In the genomic region with DNA sequence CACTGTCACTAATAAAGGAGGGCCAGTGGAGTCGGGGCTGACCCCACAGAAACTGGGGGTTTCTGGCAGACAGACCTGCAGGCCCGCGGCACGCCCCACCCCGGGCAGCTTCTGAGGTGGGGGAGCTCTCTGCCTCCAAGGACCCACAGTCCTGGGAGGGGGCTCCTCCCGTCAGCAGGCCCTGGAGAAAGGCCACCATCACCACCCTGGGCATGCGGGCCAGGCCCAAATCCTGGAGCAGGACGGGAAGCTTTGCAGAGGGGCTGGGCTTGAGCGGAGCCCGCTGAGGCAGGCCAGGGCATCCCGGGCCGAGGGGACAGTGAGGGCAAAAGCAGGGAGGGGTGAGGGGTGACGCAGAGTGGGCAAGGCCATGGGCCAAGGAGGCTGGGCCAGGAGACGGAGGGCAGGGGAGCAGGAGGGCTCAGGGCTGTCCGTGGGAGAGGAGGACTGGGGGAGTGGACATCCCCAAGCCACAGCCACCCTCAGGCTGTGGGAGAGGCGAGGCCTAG, we compare ENCODE assay signal across 17 cellular contexts. TPM values are rescaled to one million over a fixed set of nuclear protein-coding genes. Genes with fewer than 3 reads are reported as not detected.
DNase-seq lines count a peak whose midpoint lies in the region; ATAC-seq and TF ChIP-seq lines count a peak whose summit lies in the region.
"Had no signal": no experiment of that assay in that cellular context is flagged by ENCODE, and none has a peak within 500 bp of the region (broad histone marks: within the 10 kb centered on the region; RNA-seq: fewer than 3 reads in every experiment).

No MANE protein-coding gene starts in this region.

- peaks cover 31% of the 10 kb centered on the region for H3K4me1 Mint-ChIP-seq in activated CD8-positive, alpha-beta memory T cell treated with anti-CD3 and anti-CD28 coated beads, Interleukin-2, amount 10 ng/mL, durations not matched to agents 7 days and 5 days
- H3K4me1 Mint-ChIP-seq in osteocyte (ENCODE audit: unreplicated experiment): peaks cover 5% of the 10 kb centered on the region

- H3K9me3 Mint-ChIP-seq in activated CD8-positive, alpha-beta memory T cell treated with anti-CD3 and anti-CD28 coated beads, Interleukin-2, amount 10 ng/mL, durations not matched to agents 7 days and 5 days (ENCODE audit: low read depth): no peaks in the 10 kb centered on the region
- no peaks in the 10 kb centered on the region for H3K9me3 Mint-ChIP-seq in osteocyte (ENCODE audit: unreplicated experiment)
- H3K9me3 Mint-ChIP-seq: T-helper 1 cell treated with Interleukin-12 subunit alpha and Interleukin-12 subunit beta and Interleukin-4 antibody, amounts not matched to agents 30 μg/mL and 1 μg/mL, for 36 hours had no signal

- DNase-seq in activated CD8-positive, alpha-beta memory T cell treated with anti-CD3 and anti-CD28 coated beads, Interleukin-2, amount 10 ng/mL, durations not matched to agents 7 days and 5 days: no peak
- DNase-seq in activated CD8-positive, alpha-beta memory T cell treated with anti-CD3 and anti-CD28 coated beads, Interleukin-2, amount 50 U/mL, for 48 hours: no peak
- no peak for DNase-seq in HL-60 (ENCODE audit: low read depth in 1 of 2, low spot score in 1 of 2)
- DNase-seq in ecto neural progenitor cell (ENCODE audit: low spot score): peak; percentile 49
- DNase-seq in osteocyte (ENCODE audit: extremely low spot score, unreplicated experiment): peak; percentile 84
- DNase-seq in GM13976 (ENCODE audit: low spot score): no peak
- DNase-seq in NCI-H774 (lab: John Stamatoyannopoulos, UW): no peak
- DNase-seq: activated CD8-positive, alpha-beta memory T cell treated with anti-CD3 and anti-CD28 coated beads, Interleukin-2, amount 50 U/mL, for 4 hours; brain microvascular endothelial cell; DMS79 treated with DMSO at 0.1 percent for 48 hours; esophagus squamous epithelium; HCEC 1CT; NCI-H1436 treated with DMSO at 0.1 percent for 48 hours had no signal

- TF ChIP-seq CTCF in HL-60 (IDR thresholded peaks at IDR 0.05; ENCODE audit: insufficient read depth, low read length): no peak
- TF ChIP-seq CTCF in osteocyte (IDR thresholded peaks at IDR 0.05): no peak
- no peak for TF ChIP-seq CTCF in GM13976 (IDR thresholded peaks at IDR 0.05; ENCODE audit: borderline replicate concordance, control extremely low read depth, extremely low read depth, insufficient read depth, missing control alignments)

- ATAC-seq in activated CD8-positive, alpha-beta memory T cell treated with anti-CD3 and anti-CD28 coated beads, Interleukin-2, amount 10 ng/mL, durations not matched to agents 7 days and 5 days: no peak
- no peak for ATAC-seq in GM21723 (IDR thresholded peaks at IDR 0.05; ENCODE audit: unreplicated experiment)

- H3K27me3 Mint-ChIP-seq in activated CD8-positive, alpha-beta memory T cell treated with anti-CD3 and anti-CD28 coated beads, Interleukin-2, amount 10 ng/mL, durations not matched to agents 7 days and 5 days: peaks cover 5% of the 10 kb centered on the region
- peaks cover 9% of the 10 kb centered on the region for H3K27me3 Mint-ChIP-seq in osteocyte (ENCODE audit: unreplicated experiment)

- no peak overlapping the region for H3K4me3 Mint-ChIP-seq in activated CD8-positive, alpha-beta memory T cell treated with anti-CD3 and anti-CD28 coated beads, Interleukin-2, amount 10 ng/mL, durations not matched to agents 7 days and 5 days
- no peak overlapping the region for H3K4me3 Mint-ChIP-seq in osteocyte (ENCODE audit: unreplicated experiment)
- H3K4me3 Mint-ChIP-seq: T-helper 1 cell treated with Interleukin-12 subunit alpha and Interleukin-12 subunit beta and Interleukin-4 antibody, amounts not matched to agents 30 μg/mL and 1 μg/mL, for 36 hours had no signal

- CTCF ChIA-PET in activated CD8-positive, alpha-beta memory T cell treated with anti-CD3 and anti-CD28 coated beads, Interleukin-2, amount 10 ng/mL, durations not matched to agents 7 days and 5 days (lab: Charles Lee): interaction anchor here (1.2 to 8.3 kb wide), 7 partner anchors 9 to 31 kb away, joined by 3 to 103 read pairs (median 4); partner anchors contain the start of gene GPR132

- no peak overlapping the region for H3K4me3 ChIP-seq in HL-60 (replicated peaks; ENCODE audit: insufficient read depth, low read length)
- H3K4me3 ChIP-seq: A549, vagina had no signal

- peak overlapping the region; percentile 70 for H3K27ac ChIP-seq in HL-60 (replicated peaks)
- H3K27ac ChIP-seq: brain microvascular endothelial cell, vagina had no signal

- in situ Hi-C loops in GM13976 (cut with MboI; ENCODE audit: low sequenced_read_pairs, unreplicated experiment): no loop called here

- H3K36me3 Mint-ChIP-seq in activated CD8-positive, alpha-beta memory T cell treated with anti-CD3 and anti-CD28 coated beads, Interleukin-2, amount 10 ng/mL, durations not matched to agents 7 days and 5 days: no peaks in the 10 kb centered on the region
- H3K36me3 Mint-ChIP-seq in osteocyte (ENCODE audit: unreplicated experiment): no peaks in the 10 kb centered on the region

- peak overlapping the region; percentile 73 for H3K27ac Mint-ChIP-seq in activated CD8-positive, alpha-beta memory T cell treated with anti-CD3 and anti-CD28 coated beads, Interleukin-2, amount 10 ng/mL, durations not matched to agents 7 days and 5 days
- H3K27ac Mint-ChIP-seq in osteocyte (ENCODE audit: unreplicated experiment): no peak overlapping the region

- H3K27me3 ChIP-seq in HL-60 (ENCODE audit: insufficient read depth, poor library complexity, severe bottlenecking): no peaks in the 10 kb centered on the region
- H3K27me3 ChIP-seq: brain microvascular endothelial cell, vagina had no signal

RNA-seq across cellular contexts. Expression of gene GPR132, which starts 11.1 kb away (rescaled TPM):
- 10 to 100 TPM; 47.4 to 49.4 TPM for total RNA-seq in activated CD8-positive, alpha-beta memory T cell treated with anti-CD3 and anti-CD28 coated beads, Interleukin-2, amount 10 ng/mL, durations not matched to agents 7 days and 5 days
- 0.16 and 0.24 TPM in 2 replicates for total RNA-seq in osteocyte

RNA-seq across cellular contexts. Expression of gene CDCA4, which starts 55.5 kb away (rescaled TPM):
- 10 to 100 TPM; 70.8 to 77.8 TPM for total RNA-seq in activated CD8-positive, alpha-beta memory T cell treated with anti-CD3 and anti-CD28 coated beads, Interleukin-2, amount 10 ng/mL, durations not matched to agents 7 days and 5 days
- 14.6 and 17.4 TPM in 2 replicates for total RNA-seq in osteocyte

Comparison
In these comparisons a context has a peak if more than half of its experiments do, and no peak if none do; other contexts are left out.
1. DNase-seq: peak in ecto neural progenitor cell (single experiment) and osteocyte (single experiment); none in activated CD8-positive, alpha-beta memory T cell treated with anti-CD3 and anti-CD28 coated beads, Interleukin-2, amount 10 ng/mL, durations not matched to agents 7 days and 5 days (single experiment), activated CD8-positive, alpha-beta memory T cell treated with anti-CD3 and anti-CD28 coated beads, Interleukin-2, amount 50 U/mL, for 48 hours (single experiment), HL-60 (0 of 2), GM13976 (single experiment) and NCI-H774 (single experiment).
2. RNA of gene GPR132, which starts 11.1 kb away (total RNA-seq): 47.4 to 49.4 TPM in activated CD8-positive, alpha-beta memory T cell treated with anti-CD3 and anti-CD28 coated beads, Interleukin-2, amount 10 ng/mL, durations not matched to agents 7 days and 5 days; 0.16 to 0.24 TPM in osteocyte; every median in the first group is over 10 times any median in the second.